Comparison of ENCODE assay signal across 8 cellular contexts in genomic region chr2:55120634-55121359, GRCh38.
A peak's percentile ranks its signal among the peaks of the same experiment; 100 is the strongest.
DNase-seq lines count a peak whose midpoint lies in the region; ATAC-seq and TF ChIP-seq lines count a peak whose summit lies in the region.

No MANE protein-coding gene starts in this region.

- no peak overlapping the region for H3K27ac Mint-ChIP-seq in Calu3 (ENCODE audit: unreplicated experiment)

- TF ChIP-seq POLR2A in IMR-90 (IDR thresholded peaks at IDR 0.05; ENCODE audit: low read depth, low read length) = no peak

- H3K9me1 ChIP-seq in IMR-90 (ENCODE audit: insufficient read depth, low read length) = peaks cover 11% of the 10 kb centered on the region; the same call in 1 of the 2 replicates

- H2BK20ac ChIP-seq in IMR-90 (ENCODE audit: low read depth, low read length) = peak overlapping the region; percentile 74

- H3K9ac ChIP-seq in IMR-90 (ENCODE audit: low read depth, low read length) = peak overlapping the region; percentile 12; the same call in 1 of the 2 replicates

- peak; percentile 60 for DNase-seq in IMR-90
- DNase-seq in WERI-Rb-1 = peak; percentile 97
- peak; percentile 57 for DNase-seq in iris pigment epithelial cell (ENCODE audit: low read depth)
- peak; percentile 90 for DNase-seq in superior temporal gyrus (ENCODE audit: extremely low spot score)
- no peak for DNase-seq in NCI-H1048 (lab: John Stamatoyannopoulos, UW)
- no peak for DNase-seq in Calu3

- H4K20me1 ChIP-seq in IMR-90 (ENCODE audit: insufficient read depth, low read length) = no peaks in the 10 kb centered on the region

- H3K27me3 ChIP-seq in IMR-90 (ENCODE audit: control insufficient read depth, insufficient read depth, low read length) (no peaks in the 10 kb centered on the region), WERI-Rb-1 (ENCODE audit: insufficient read depth, low read depth, severe bottlenecking) (no peaks in the 10 kb centered on the region)

- peak overlapping the region; percentile 8; the same call in 1 of the 2 replicates for H3K27ac ChIP-seq in IMR-90 (ENCODE audit: insufficient read depth, low read length)
- H3K27ac ChIP-seq in WERI-Rb-1 = peak overlapping the region; percentile 94

- H3K79me1 ChIP-seq in IMR-90 (ENCODE audit: low read depth in 1 of 2, low read length in 2 of 2) = peaks cover 0 to 12% of the 10 kb centered on the region in 2 experiments; a peak in 1 of 4 replicates

- peak overlapping the region; percentile 73 for H2BK120ac ChIP-seq in IMR-90 (ENCODE audit: low read depth, low read length)

- H3K23ac ChIP-seq in IMR-90 (ENCODE audit: low read depth, low read length) = peak overlapping the region; percentile 67; the same call in 1 of the 2 replicates

- H2AK5ac ChIP-seq in IMR-90 (ENCODE audit: low read depth, low read length) = peak overlapping the region; percentile 53; the same call in 1 of the 2 replicates

- H3K4me3 Mint-ChIP-seq in Calu3 (ENCODE audit: low read depth, unreplicated experiment) = no peak overlapping the region

- dilution Hi-C loops in IMR-90 (cut with HindIII; ENCODE audit: low sequenced_read_pairs, unreplicated experiment) = no loop called here

- H4K8ac ChIP-seq in IMR-90 (ENCODE audit: low read depth in 2 of 2, low read length in 2 of 2) = peak overlapping the region in 1 of 2 experiments; percentile 66; a peak in 2 of 4 replicates

- H3K9me3 Mint-ChIP-seq in Calu3 (ENCODE audit: low read depth, unreplicated experiment) = peaks cover 6% of the 10 kb centered on the region

- no peak overlapping the region; the same call in 1 of the 2 replicates for H4K5ac ChIP-seq in IMR-90 (ENCODE audit: low read depth, low read length)

- H3K4ac ChIP-seq in IMR-90 (ENCODE audit: low read depth, low read length) = peak overlapping the region; percentile 64

- in situ Hi-C loops in IMR-90 (cut with MboI; ENCODE audit: low sequenced_read_pairs) = no loop called here

- peak; percentile 7; the same call in 1 of the 2 replicates for TF ChIP-seq RAD21 in IMR-90 (IDR thresholded peaks at IDR 0.05; ENCODE audit: low read length)

- H2BK15ac ChIP-seq in IMR-90 (ENCODE audit: low read depth, low read length) = peak overlapping the region; percentile 53; the same call in 1 of the 3 replicates

- H2AFZ ChIP-seq in IMR-90 (replicated peaks; ENCODE audit: low read length, poor library complexity) = peak overlapping the region; percentile 56

- no TSS peak for BruUV-seq in IMR-90 (replicated peaks; lab: Mats Ljungman, UMichigan)
- no TSS peak for BruUV-seq in Calu3 (replicated peaks; lab: Mats Ljungman, UMichigan)

- H3K4me1 Mint-ChIP-seq in Calu3 (ENCODE audit: low read depth, unreplicated experiment) = peaks cover 4% of the 10 kb centered on the region

- H3K4me2 ChIP-seq in IMR-90 (ENCODE audit: low read depth, low read length) = peak overlapping the region; percentile 9

- H3K4me3 ChIP-seq in IMR-90 (ENCODE audit: insufficient read depth, low read depth, low read length) (no peak overlapping the region), WERI-Rb-1 (ENCODE audit: low read depth, low read length) (peak overlapping the region; percentile 18)

- CTCF ChIA-PET in IMR-90 (lab: Yijun Ruan, JAX) (interaction anchor here (0.7 to 2.5 kb wide), 3 partner anchors 47 to 221 kb away, joined by 3 to 7 read pairs (median 4); no protein-coding TSS in a partner anchor), Calu3 (lab: Charles Lee) (interaction anchor here (0.5 to 1.5 kb wide), 2 partner anchors 11 to 16 kb away, joined by 4 to 5 read pairs; no protein-coding TSS in a partner anchor)

- intact Hi-C loops in IMR-90 (cut with micrococcal nuclease) = no loop called here
- intact Hi-C loops in Calu3 (cut with micrococcal nuclease; ENCODE audit: unreplicated experiment) = no loop called here

- ATAC-seq in IMR-90 (ENCODE audit: low read depth) = peak; percentile 74
- ATAC-seq in GM21529 (IDR thresholded peaks at IDR 0.05; ENCODE audit: unreplicated experiment) = no peak
- ATAC-seq in HG03439 (IDR thresholded peaks at IDR 0.05; ENCODE audit: unreplicated experiment) = no peak

- H3K56ac ChIP-seq in IMR-90 (ENCODE audit: extremely low read depth, insufficient read depth, low read length) = no peak overlapping the region

- H3K36me3 ChIP-seq in IMR-90 (ENCODE audit: control insufficient read depth, insufficient read depth, low read length) (no peaks in the 10 kb centered on the region), WERI-Rb-1 (no peaks in the 10 kb centered on the region)

- peak overlapping the region; percentile 85 for H3K14ac ChIP-seq in IMR-90 (replicated peaks; ENCODE audit: low read depth, low read length)

- H2AK9ac ChIP-seq in IMR-90 (replicated peaks; ENCODE audit: low read depth, low read length, poor library complexity) = no peak overlapping the region

- peaks cover 18% of the 10 kb centered on the region for H3K4me1 ChIP-seq in IMR-90 (ENCODE audit: control insufficient read depth, insufficient read depth, low read length)

- peak overlapping the region; percentile 49; the same call in 1 of the 2 replicates for H3K18ac ChIP-seq in IMR-90 (ENCODE audit: low read depth, low read length)

- WGBS in IMR-90 (ENCODE audit: extremely low coverage in 2 of 2, insufficient read length in 1 of 2), 2 experiments = 0% methylated on average over 2 of the region's 8 CpGs; no CpG with 5 or more reads in 1 of the 2 experiments

- H3K9me3 ChIP-seq in IMR-90 (ENCODE audit: control insufficient read depth, insufficient read depth, low read length) (no peaks in the 10 kb centered on the region), WERI-Rb-1 (ENCODE audit: severe bottlenecking) (peaks cover 4% of the 10 kb centered on the region)

- no peaks in the 10 kb centered on the region for H3K36me3 Mint-ChIP-seq in Calu3 (ENCODE audit: insufficient read depth, unreplicated experiment)

- peak overlapping the region; percentile 36 for H2BK5ac ChIP-seq in IMR-90 (ENCODE audit: low read depth, low read length, poor library complexity, severe bottlenecking)

- POLR2A ChIA-PET in IMR-90 (lab: Charles Lee; ENCODE audit: unreplicated experiment) = interaction anchor here (0.5 to 1.6 kb wide), 2 partner anchors 9 to 13 kb away, joined by 3 to 4 read pairs; no protein-coding TSS in a partner anchor

- TF ChIP-seq CTCF in IMR-90 (conservative IDR thresholded peaks at IDR 0.05; ENCODE audit: low read depth, low read length) (no peak), WERI-Rb-1 (IDR thresholded peaks at IDR 0.05; ENCODE audit: low read depth, low read length) (peak; percentile 6; the same call in 1 of the 2 replicates), Calu3 (IDR thresholded peaks at IDR 0.05; ENCODE audit: unreplicated experiment) (no peak)

- peak overlapping the region; percentile 35; the same call in 1 of the 2 replicates for H4K91ac ChIP-seq in IMR-90 (ENCODE audit: insufficient read depth, low read depth, low read length)

- no peaks in the 10 kb centered on the region for H3K27me3 Mint-ChIP-seq in Calu3 (ENCODE audit: unreplicated experiment)

TF ChIP-seq in IMR-90, 13 proteins besides CTCF, POLR2A, EP300 and RAD21:
- TF ChIP-seq BHLHE40 (IDR thresholded peaks at IDR 0.05; ENCODE audit: low read depth, low read length) (peak; percentile 31; the same call in 1 of the 2 replicates), RFX5 (IDR thresholded peaks at IDR 0.05; ENCODE audit: low read depth, low read length) (no peak)
TF ChIP-seq in IMR-90: peak in this region for 1.

Comparison
In these comparisons a context has a peak if more than half of its experiments do, and no peak if none do; other contexts are left out.
1. DNase-seq: peak in IMR-90 (single experiment), WERI-Rb-1 (single experiment), iris pigment epithelial cell (single experiment) and superior temporal gyrus (single experiment); none in NCI-H1048 (single experiment) and Calu3 (single experiment).